Comparison of ENCODE assay signal across 19 cellular contexts in genomic region chr6:142737368-142738060, GRCh38.
DNase-seq lines count a peak whose midpoint lies in the region; ATAC-seq and TF ChIP-seq lines count a peak whose summit lies in the region.
"Had no signal": no experiment of that assay in that cellular context is flagged by ENCODE, and none has a peak within 500 bp of the region (broad histone marks: within the 10 kb centered on the region; RNA-seq: fewer than 3 reads in every experiment).

No MANE protein-coding gene starts in this region.

- ATAC-seq in foreskin keratinocyte = peak; percentile 63
- ATAC-seq: left colon, pancreas had no signal

- H3K27ac ChIP-seq in foreskin keratinocyte (no peak overlapping the region), ovary (no peak overlapping the region)
- H3K27ac ChIP-seq: BLaER1 treated with 17β-estradiol and CSF1 and Interleukin-3, amounts not matched to agents 10 nM and 100 nM; pancreas; Peyer's patch; testis had no signal

- intact Hi-C loops in ovary (cut with DNase I) = no loop called here

- H3K4me3 ChIP-seq in ovary = no peak overlapping the region
- H3K4me3 ChIP-seq: BLaER1 treated with 17β-estradiol and CSF1 and Interleukin-3, amounts not matched to agents 10 nM and 100 nM; pancreas; Peyer's patch; testis had no signal

- TF ChIP-seq CTCF in foreskin keratinocyte (conservative IDR thresholded peaks at IDR 0.05) (no peak), ovary (IDR thresholded peaks at IDR 0.05) (no peak)

- H3K9me3 ChIP-seq in ovary = no peaks in the 10 kb centered on the region
- H3K9me3 ChIP-seq: pancreas, Peyer's patch, testis had no signal

- WGBS in ovary, 3 donors = 88 to 95% (median 94%) methylated on average over 3 of the region's 3 CpGs

- TF ChIP-seq EP300 in ovary (IDR thresholded peaks at IDR 0.05) = no peak

- H3K4me1 ChIP-seq in foreskin keratinocyte = peaks cover 8% of the 10 kb centered on the region
- no peaks in the 10 kb centered on the region for H3K4me1 ChIP-seq in ovary (ENCODE audit: insufficient read depth)
- H3K4me1 ChIP-seq: BLaER1 treated with 17β-estradiol and CSF1 and Interleukin-3, amounts not matched to agents 10 nM and 100 nM; pancreas; Peyer's patch; testis had no signal

- peak; percentile 44 for DNase-seq in ELR (ENCODE audit: low read depth)
- DNase-seq in LoVo (ENCODE audit: low spot score) = peak; percentile 49
- peak; percentile 70 for DNase-seq in SW480 (ENCODE audit: low spot score)
- DNase-seq in foreskin keratinocyte = peak; percentile 42 to 66
- no peak for DNase-seq in ovary
- DNase-seq in COR-L47 (lab: John Stamatoyannopoulos, UW) = no peak
- DNase-seq in kidney tubule cell (ENCODE audit: low spot score) = no peak
- DNase-seq: activated B cell treated with CpG ODN at 0.5 μM for 24 hours; activated gamma-delta T cell; aorta; H7; hippocampal formation; left colon; NCI-H446 treated with DMSO at 0.1 percent for 48 hours; pancreas; Peyer's patch; stimulated activated CD4-positive, alpha-beta T cell treated with anti-CD3 and anti-CD28 coated beads, Interleukin-4, amount 100 ng/mL, for 4 hours; testis had no signal

- no peaks in the 10 kb centered on the region for H3K36me3 ChIP-seq in ovary
- H3K36me3 ChIP-seq: BLaER1 treated with 17β-estradiol and CSF1 and Interleukin-3, amounts not matched to agents 10 nM and 100 nM; pancreas; Peyer's patch had no signal

- TF ChIP-seq POLR2A in ovary (IDR thresholded peaks at IDR 0.05) = no peak

- H3K27me3 ChIP-seq in foreskin keratinocyte (no peaks in the 10 kb centered on the region), ovary (no peaks in the 10 kb centered on the region)
- H3K27me3 ChIP-seq: BLaER1 treated with 17β-estradiol and CSF1 and Interleukin-3, amounts not matched to agents 10 nM and 100 nM; pancreas; Peyer's patch; testis had no signal

Comparison
In these comparisons a context has a peak if more than half of its experiments do, and no peak if none do; other contexts are left out.
1. DNase-seq: peak in ELR (single experiment), LoVo (single experiment), SW480 (single experiment) and foreskin keratinocyte (2 of 2); none in ovary (0 of 5), COR-L47 (single experiment) and kidney tubule cell (single experiment).